1 cellular context compared by ENCODE assay signal in genomic region chr12:108691154-108691994, GRCh38.
TF ChIP-seq lines count a peak whose summit lies in the region.

No MANE protein-coding gene starts in this region.

TF ChIP-seq in HepG2, 621 proteins besides CTCF, POLR2A, EP300 and RAD21 (continued from another document and continues in another):
- TF ChIP-seq HMGXB4 (CRISPR knock-in tag; IDR thresholded peaks at IDR 0.05; ENCODE audit: borderline replicate concordance in 1 of 2, low read depth in 1 of 2): peak in 1 of 2 experiments; percentile 34; a peak in 1 of 4 replicates
- peak; percentile 2; the same call in 1 of the 2 replicates for TF ChIP-seq JUND (CRISPR knock-in tag; IDR thresholded peaks at IDR 0.05)
- peak; percentile 27; the same call in 1 of the 2 replicates for TF ChIP-seq FLYWCH1 (CRISPR knock-in tag; IDR thresholded peaks at IDR 0.05)
- TF ChIP-seq ZBTB39 (CRISPR knock-in tag; IDR thresholded peaks at IDR 0.05): no peak
- TF ChIP-seq ZNF747 (CRISPR knock-in tag; IDR thresholded peaks at IDR 0.05; ENCODE audit: borderline replicate concordance): no peak
- TF ChIP-seq ZNF792 (CRISPR knock-in tag; IDR thresholded peaks at IDR 0.05): 0 out of 2 replicates have a peak, but pooled peaks have one; percentile 52
- TF ChIP-seq MIER3 (CRISPR knock-in tag; IDR thresholded peaks at IDR 0.05; ENCODE audit: borderline replicate concordance): peak; percentile 61; the same call in 1 of the 2 replicates
- TF ChIP-seq KMT2A (CRISPR knock-in tag; IDR thresholded peaks at IDR 0.05): peak; percentile 47; the same call in 1 of the 2 replicates
- TF ChIP-seq ETV5 (CRISPR knock-in tag; IDR thresholded peaks at IDR 0.05; ENCODE audit: borderline replicate concordance): peak; percentile 27
- TF ChIP-seq ZNF232 (CRISPR knock-in tag; IDR thresholded peaks at IDR 0.05; ENCODE audit: borderline replicate concordance): peak; percentile 44; the same call in 1 of the 2 replicates
- no peak for TF ChIP-seq ZBTB49 (CRISPR knock-in tag; IDR thresholded peaks at IDR 0.05; ENCODE audit: borderline replicate concordance)
- TF ChIP-seq DNMT3B (CRISPR knock-in tag; conservative IDR thresholded peaks at IDR 0.05): 0 out of 2 replicates have a peak, but pooled peaks have one; percentile 51
- peak; percentile 16; the same call in 1 of the 2 replicates for TF ChIP-seq ZNF574 (CRISPR knock-in tag; IDR thresholded peaks at IDR 0.05)
- TF ChIP-seq ZSCAN31 (CRISPR knock-in tag; IDR thresholded peaks at IDR 0.05; ENCODE audit: low read depth): no peak
- peak; percentile 52; the same call in 1 of the 2 replicates for TF ChIP-seq GATAD2A (CRISPR knock-in tag; IDR thresholded peaks at IDR 0.05)
- peak; percentile 70; the same call in 1 of the 2 replicates for TF ChIP-seq ZNF589 (CRISPR knock-in tag; conservative IDR thresholded peaks at IDR 0.05)
- TF ChIP-seq NKX3-1 (CRISPR knock-in tag; IDR thresholded peaks at IDR 0.05): no peak
- 0 out of 2 replicates have a peak, but pooled peaks have one; percentile 43 for TF ChIP-seq AHDC1 (CRISPR knock-in tag; IDR thresholded peaks at IDR 0.05; ENCODE audit: borderline replicate concordance)
- no peak for TF ChIP-seq ZNF451 (CRISPR knock-in tag; IDR thresholded peaks at IDR 0.05)
- peak; percentile 33 for TF ChIP-seq ZNF18 (CRISPR knock-in tag; IDR thresholded peaks at IDR 0.05; ENCODE audit: insufficient replicate concordance)
- peak; percentile 20; the same call in 1 of the 2 replicates for TF ChIP-seq THAP11 (CRISPR knock-in tag; IDR thresholded peaks at IDR 0.05)
- 0 out of 2 replicates have a peak, but pooled peaks have one; percentile 25 for TF ChIP-seq ARID3A (IDR thresholded peaks at IDR 0.05; ENCODE audit: low read depth, low read length)
- no peak for TF ChIP-seq ZBTB25 (CRISPR knock-in tag; IDR thresholded peaks at IDR 0.05)
- TF ChIP-seq UBTF (CRISPR knock-in tag; IDR thresholded peaks at IDR 0.05): peak; percentile 19; the same call in 1 of the 2 replicates
- TF ChIP-seq NR2F6 (IDR thresholded peaks at IDR 0.05): peak; percentile 28; the same call in 1 of the 2 replicates
- TF ChIP-seq NR2F6 (CRISPR knock-in tag; IDR thresholded peaks at IDR 0.05): no peak
